Comparison of ENCODE assay signal across 8 cellular contexts in the genomic region with DNA sequence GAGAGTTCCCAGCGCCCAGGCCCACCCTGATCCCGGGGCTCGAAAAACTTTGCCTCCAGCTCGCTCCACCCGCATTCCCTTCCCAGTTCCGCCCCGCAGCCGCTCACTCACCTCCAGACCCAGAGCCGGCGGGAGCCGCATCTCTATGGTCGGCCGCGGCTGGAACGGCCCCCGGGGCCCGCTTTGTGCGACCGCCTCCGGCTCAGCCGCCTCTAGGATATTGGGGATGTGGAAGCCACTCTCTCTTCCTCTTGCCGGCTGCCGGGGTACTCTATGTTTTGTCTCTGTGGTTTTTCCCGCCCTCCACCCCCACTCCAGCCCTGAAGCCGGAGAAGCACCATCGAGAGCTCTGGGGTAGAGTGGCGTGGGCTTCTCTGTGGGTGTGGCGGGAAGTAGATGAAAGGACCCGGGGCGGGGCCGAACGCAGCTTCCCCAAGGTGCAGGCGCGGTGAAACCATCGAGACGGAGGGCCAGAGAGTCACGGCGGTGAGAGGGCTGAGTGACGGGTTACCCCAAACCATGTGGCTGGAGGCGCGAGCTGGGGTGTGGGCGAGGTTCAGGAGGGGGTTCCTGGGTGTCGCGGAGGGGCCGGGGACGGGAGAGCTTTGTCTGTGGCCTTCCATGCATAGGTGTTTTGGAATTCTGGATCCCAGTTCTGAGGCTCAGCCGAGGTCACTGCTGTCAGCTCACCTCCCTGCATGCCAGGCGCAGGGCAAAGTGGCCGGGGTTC. TPM values are rescaled to one million over a fixed set of nuclear protein-coding genes. Genes with fewer than 3 reads are reported as not detected.
DNase-seq lines count a peak whose midpoint lies in the region; ATAC-seq and TF ChIP-seq lines count a peak whose summit lies in the region.

A gene with protein sequence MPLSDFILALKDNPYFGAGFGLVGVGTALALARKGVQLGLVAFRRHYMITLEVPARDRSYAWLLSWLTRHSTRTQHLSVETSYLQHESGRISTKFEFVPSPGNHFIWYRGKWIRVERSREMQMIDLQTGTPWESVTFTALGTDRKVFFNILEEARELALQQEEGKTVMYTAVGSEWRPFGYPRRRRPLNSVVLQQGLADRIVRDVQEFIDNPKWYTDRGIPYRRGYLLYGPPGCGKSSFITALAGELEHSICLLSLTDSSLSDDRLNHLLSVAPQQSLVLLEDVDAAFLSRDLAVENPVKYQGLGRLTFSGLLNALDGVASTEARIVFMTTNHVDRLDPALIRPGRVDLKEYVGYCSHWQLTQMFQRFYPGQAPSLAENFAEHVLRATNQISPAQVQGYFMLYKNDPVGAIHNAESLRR (plus strand): TSS at position 426 of the 730 bp plus-strand sequence. CDS start 1,305 bp downstream, outside the sequence.
A gene with protein sequence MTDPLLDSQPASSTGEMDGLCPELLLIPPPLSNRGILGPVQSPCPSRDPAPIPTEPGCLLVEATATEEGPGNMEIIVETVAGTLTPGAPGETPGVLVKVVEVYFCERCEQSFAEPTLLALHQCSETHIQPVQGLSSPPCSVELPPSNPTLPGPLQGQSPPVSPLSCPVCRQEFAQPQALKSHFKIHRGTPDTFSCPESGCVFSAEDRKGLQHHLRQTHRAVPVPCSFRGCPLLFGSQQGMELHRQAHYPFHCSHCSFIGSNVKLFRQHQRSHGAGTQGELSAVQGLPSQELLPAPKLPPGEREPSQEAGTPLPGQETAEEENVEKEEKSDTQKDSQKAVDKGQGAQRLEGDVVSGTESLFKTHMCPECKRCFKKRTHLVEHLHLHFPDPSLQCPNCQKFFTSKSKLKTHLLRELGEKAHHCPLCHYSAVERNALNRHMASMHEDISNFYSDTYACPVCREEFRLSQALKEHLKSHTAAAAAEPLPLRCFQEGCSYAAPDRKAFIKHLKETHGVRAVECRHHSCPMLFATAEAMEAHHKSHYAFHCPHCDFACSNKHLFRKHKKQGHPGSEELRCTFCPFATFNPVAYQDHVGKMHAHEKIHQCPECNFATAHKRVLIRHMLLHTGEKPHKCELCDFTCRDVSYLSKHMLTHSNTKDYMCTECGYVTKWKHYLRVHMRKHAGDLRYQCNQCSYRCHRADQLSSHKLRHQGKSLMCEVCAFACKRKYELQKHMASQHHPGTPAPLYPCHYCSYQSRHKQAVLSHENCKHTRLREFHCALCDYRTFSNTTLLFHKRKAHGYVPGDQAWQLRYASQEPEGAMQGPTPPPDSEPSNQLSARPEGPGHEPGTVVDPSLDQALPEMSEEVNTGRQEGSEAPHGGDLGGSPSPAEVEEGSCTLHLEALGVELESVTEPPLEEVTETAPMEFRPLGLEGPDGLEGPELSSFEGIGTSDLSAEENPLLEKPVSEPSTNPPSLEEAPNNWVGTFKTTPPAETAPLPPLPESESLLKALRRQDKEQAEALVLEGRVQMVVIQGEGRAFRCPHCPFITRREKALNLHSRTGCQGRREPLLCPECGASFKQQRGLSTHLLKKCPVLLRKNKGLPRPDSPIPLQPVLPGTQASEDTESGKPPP (N-terminal part only) (minus strand): TSS at position 366 of the 730 bp plus-strand sequence. CDS start 3,194 bp downstream, outside the sequence.

- H3K4me3 Mint-ChIP-seq in CD8-positive, alpha-beta T cell: peak within 1 kb of the TSS; percentile 97
- H3K4me3 Mint-ChIP-seq in activated CD8-positive, alpha-beta T cell treated with anti-CD3 and anti-CD28 coated beads, Interleukin-2, amount 10 ng/mL, durations not matched to agents 7 days and 5 days: peak within 1 kb of the TSS; percentile 90

- peak; percentile 98 for ATAC-seq in CD8-positive, alpha-beta T cell
- ATAC-seq in GM19467 (IDR thresholded peaks at IDR 0.05; ENCODE audit: unreplicated experiment) (peak; percentile 92), lung (ENCODE audit: insufficient read depth, low FRiP score) (peak; percentile 96)
- ATAC-seq in activated CD8-positive, alpha-beta T cell treated with anti-CD3 and anti-CD28 coated beads, Interleukin-2, amount 10 ng/mL, durations not matched to agents 7 days and 5 days: peak; percentile 96

- H3K27me3 ChIP-seq in CD8-positive, alpha-beta T cell (ENCODE audit: insufficient read depth, low read length): no peaks in the 10 kb centered on the region
- no peaks in the 10 kb centered on the region for H3K27me3 ChIP-seq in lung (ENCODE audit: control insufficient read depth, insufficient read depth)

- H3K4me1 ChIP-seq in CD8-positive, alpha-beta T cell (ENCODE audit: insufficient read depth, low read length): peaks cover 17% of the 10 kb centered on the region
- peaks cover 3 to 5% of the 10 kb centered on the region in 2 donors for H3K4me1 ChIP-seq in lung (ENCODE audit: control insufficient read depth in 2 of 2, insufficient read depth in 2 of 2, low read length in 2 of 2)

- no peak for TF ChIP-seq CTCF in CD8-positive, alpha-beta T cell (IDR thresholded peaks at IDR 0.05)
- TF ChIP-seq CTCF in lung (IDR thresholded peaks at IDR 0.05; ENCODE audit: control extremely low read depth, extremely low read depth): no peak

- H3K36me3 ChIP-seq in CD8-positive, alpha-beta T cell (ENCODE audit: insufficient read depth, low read length): peaks cover 33% of the 10 kb centered on the region
- H3K36me3 ChIP-seq in lung (ENCODE audit: control insufficient read depth in 2 of 2, insufficient read depth in 2 of 2, low read length in 2 of 2): peaks cover 24 to 36% of the 10 kb centered on the region in 2 donors

- H3K4me1 Mint-ChIP-seq in CD8-positive, alpha-beta T cell (ENCODE audit: low read depth): peaks cover 34% of the 10 kb centered on the region
- H3K4me1 Mint-ChIP-seq in activated CD8-positive, alpha-beta T cell treated with anti-CD3 and anti-CD28 coated beads, Interleukin-2, amount 10 ng/mL, durations not matched to agents 7 days and 5 days (ENCODE audit: low read depth): peaks cover 31% of the 10 kb centered on the region

- peak; percentile 78 to 97 (median 92) for DNase-seq in CD8-positive, alpha-beta T cell
- DNase-seq in HS-5 (ENCODE audit: low read depth): peak; percentile 64
- DNase-seq in NK-92 (lab: John Stamatoyannopoulos, UW; ENCODE audit: unreplicated experiment): peak; percentile 40
- DNase-seq in activated CD8-positive, alpha-beta T cell treated with anti-CD3 and anti-CD28 coated beads, Interleukin-2, amount 10 ng/mL, durations not matched to agents 7 days and 5 days: peak; percentile 97
- DNase-seq in effector CD8-positive, alpha-beta T cell (lab: John Stamatoyannopoulos, UW): peak; percentile 78
- peak; percentile 93 for DNase-seq in lung (ENCODE audit: low spot score)
- peak; percentile 92 to 97 (median 93) for DNase-seq in stimulated activated CD4-positive, alpha-beta T cell treated with anti-CD3 and anti-CD28 coated beads, TNF-alpha, amount 100 ng/mL, for 24 hours (ENCODE audit: low read depth in 3 of 3)

- intact Hi-C loops in CD8-positive, alpha-beta T cell (cut with DNase I, micrococcal nuclease): loop anchor here (1.0 to 5.0 kb wide), 9 partner anchors 12 to 729 kb away; a partner anchor contains a TSS

- H3K9me3 Mint-ChIP-seq in CD8-positive, alpha-beta T cell: no peaks in the 10 kb centered on the region
- no peaks in the 10 kb centered on the region for H3K9me3 Mint-ChIP-seq in activated CD8-positive, alpha-beta T cell treated with anti-CD3 and anti-CD28 coated beads, Interleukin-2, amount 10 ng/mL, durations not matched to agents 7 days and 5 days (ENCODE audit: insufficient read depth)

- WGBS in lung, 2 donors: 0% methylated on average over 49 of the region's 49 CpGs

- peak within 1 kb of the TSS; percentile 95 for H3K27ac Mint-ChIP-seq in CD8-positive, alpha-beta T cell
- H3K27ac Mint-ChIP-seq in activated CD8-positive, alpha-beta T cell treated with anti-CD3 and anti-CD28 coated beads, Interleukin-2, amount 10 ng/mL, durations not matched to agents 7 days and 5 days: peak within 1 kb of the TSS; percentile 90

- H3K27me3 Mint-ChIP-seq in CD8-positive, alpha-beta T cell (ENCODE audit: low read depth): no peaks in the 10 kb centered on the region
- H3K27me3 Mint-ChIP-seq in activated CD8-positive, alpha-beta T cell treated with anti-CD3 and anti-CD28 coated beads, Interleukin-2, amount 10 ng/mL, durations not matched to agents 7 days and 5 days (ENCODE audit: low read depth): no peaks in the 10 kb centered on the region

- POLR2A ChIA-PET in CD8-positive, alpha-beta T cell (lab: Charles Lee): interaction anchor here (0.7 to 5.2 kb wide), 9 partner anchors 10 to 389 kb away, joined by 3 to 45 read pairs (median 3); a partner anchor contains a TSS
- POLR2A ChIA-PET in activated CD8-positive, alpha-beta T cell treated with anti-CD3 and anti-CD28 coated beads, Interleukin-2, amount 10 ng/mL, durations not matched to agents 7 days and 5 days (lab: Charles Lee): interaction anchor here (0.7 to 3.6 kb wide), 9 partner anchors 10 to 260 kb away, joined by 3 to 39 read pairs (median 3); a partner anchor contains a TSS

- no peaks in the 10 kb centered on the region for H3K9me3 ChIP-seq in CD8-positive, alpha-beta T cell (ENCODE audit: low read length)
- H3K9me3 ChIP-seq in lung (ENCODE audit: control insufficient read depth in 2 of 2, insufficient read depth in 1 of 2, low read length in 1 of 2): peaks cover 0 to 2% of the 10 kb centered on the region in 2 donors

- H3K4me3 ChIP-seq in CD8-positive, alpha-beta T cell (ENCODE audit: low read depth, low read length): peak within 1 kb of the TSS; percentile 95
- H3K4me3 ChIP-seq in lung: peak within 1 kb of the TSS; percentile 78

- CTCF ChIA-PET in CD8-positive, alpha-beta T cell (lab: Charles Lee): interaction anchor here (0.8 to 4.0 kb wide), 10 partner anchors 10 to 239 kb away, joined by 3 to 20 read pairs (median 4); a partner anchor contains a TSS
- CTCF ChIA-PET in activated CD8-positive, alpha-beta T cell treated with anti-CD3 and anti-CD28 coated beads, Interleukin-2, amount 10 ng/mL, durations not matched to agents 7 days and 5 days (lab: Charles Lee): interaction anchor here (0.9 to 5.3 kb wide), 19 partner anchors 8 to 429 kb away, joined by 3 to 62 read pairs (median 4); a partner anchor contains a TSS

- peaks cover 63% of the 10 kb centered on the region for H3K36me3 Mint-ChIP-seq in CD8-positive, alpha-beta T cell
- H3K36me3 Mint-ChIP-seq in activated CD8-positive, alpha-beta T cell treated with anti-CD3 and anti-CD28 coated beads, Interleukin-2, amount 10 ng/mL, durations not matched to agents 7 days and 5 days (ENCODE audit: low read depth): peaks cover 46% of the 10 kb centered on the region

- peak within 1 kb of the TSS; percentile 66 for H3K27ac ChIP-seq in CD8-positive, alpha-beta T cell (ENCODE audit: low read depth, low read length)
- H3K27ac ChIP-seq in lung (ENCODE audit: low read depth in 1 of 2, low read length in 1 of 2): peak within 1 kb of the TSS; percentile 35 to 82

RNA-seq across cellular contexts. Expression of the first gene that starts in this region (rescaled TPM):
- 10 to 100 TPM; 13.1 to 17.4 TPM for total RNA-seq in CD8-positive, alpha-beta T cell
- 10 to 100 TPM; 50.1 to 50.5 TPM for total RNA-seq in activated CD8-positive, alpha-beta T cell treated with anti-CD3 and anti-CD28 coated beads, Interleukin-2, amount 10 ng/mL, durations not matched to agents 7 days and 5 days
- total RNA-seq in lung: 10 to 100 TPM; 21.4 to 45.2 TPM
- polyA plus RNA-seq in lung: 10 to 100 TPM; 31.5 to 38.8 TPM

RNA-seq across cellular contexts. Expression of the second gene that starts in this region (rescaled TPM):
- 10 to 100 TPM; 41.6 to 42.6 TPM for total RNA-seq in CD8-positive, alpha-beta T cell
- total RNA-seq in activated CD8-positive, alpha-beta T cell treated with anti-CD3 and anti-CD28 coated beads, Interleukin-2, amount 10 ng/mL, durations not matched to agents 7 days and 5 days: 10 to 100 TPM; 49.2 to 53.1 TPM
- total RNA-seq in lung: 10 to 100 TPM; 17.2 to 29.4 TPM
- polyA plus RNA-seq in lung: 1 to 10 TPM; 7.2 to 7.7 TPM

Comparison
In these comparisons a context has a peak if more than half of its experiments do, and no peak if none do; other contexts are left out.
1. Peak in every context shown above with its lines: DNase-seq, ATAC-seq, H3K4me3 ChIP-seq and H3K27ac ChIP-seq.
2. DNase-seq: peak in every context shown above with its lines; median percentile 97 in activated CD8-positive, alpha-beta T cell treated with anti-CD3 and anti-CD28 coated beads, Interleukin-2, amount 10 ng/mL, durations not matched to agents 7 days and 5 days; 93 in lung; 93 in stimulated activated CD4-positive, alpha-beta T cell treated with anti-CD3 and anti-CD28 coated beads, TNF-alpha, amount 100 ng/mL, for 24 hours; 92 in CD8-positive, alpha-beta T cell; 78 in effector CD8-positive, alpha-beta T cell; 64 in HS-5; 40 in NK-92.